Comparison of ENCODE assay signal across 21 cellular contexts in the genomic region with DNA sequence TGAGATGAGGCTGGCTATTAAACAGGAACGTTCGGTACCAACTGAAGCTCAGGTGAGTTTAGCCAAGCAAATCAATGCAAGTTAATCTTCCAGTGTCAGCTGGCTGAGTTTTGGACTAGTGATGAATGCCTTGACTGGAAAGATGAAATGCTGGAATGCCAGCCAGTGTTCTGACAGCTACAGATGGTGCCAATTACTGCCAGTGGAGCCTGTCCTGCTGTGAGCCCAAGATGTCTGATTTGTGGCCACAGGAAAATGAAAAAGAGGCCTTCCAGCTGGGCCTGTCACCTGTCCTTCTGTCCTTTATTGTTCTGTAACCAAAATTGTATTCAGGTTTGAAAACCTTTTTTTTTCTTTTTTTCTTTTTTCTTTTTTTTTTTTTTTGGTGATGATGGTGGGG.
"Had no signal": no experiment of that assay in that cellular context is flagged by ENCODE, and none has a peak within 500 bp of the region (broad histone marks: within the 10 kb centered on the region; RNA-seq: fewer than 3 reads in every experiment).

No MANE protein-coding gene starts in this region.

- H3K27ac Mint-ChIP-seq: memory B cell; naive B cell; natural killer cell treated with Interleukin-12 subunit alpha and Interleukin-12 subunit beta and Interleukin-15 and Interleukin-18, amount 100 ng/mL, for 72 hours; progenitor cell of endocrine pancreas had no signal

- DNase-seq: effector CD4-positive, alpha-beta T cell; foreskin fibroblast; gastrocnemius medialis; head of caudate nucleus; kidney; naive B cell; pancreas; stimulated activated CD4-positive, alpha-beta T cell treated with anti-CD3 and anti-CD28 coated beads, Interleukin-12 subunit alpha, Interleukin-12 subunit beta, amount 100 ng/mL, for 4 hours; stimulated activated CD4-positive, alpha-beta T cell treated with anti-CD3 and anti-CD28 coated beads, Interleukin-1b, Interleukin-23, amount 100 ng/mL, for 48 hours; stimulated activated CD4-positive, alpha-beta T cell treated with anti-CD3 and anti-CD28 coated beads, Interleukin-4, amount 100 ng/mL, for 1 hour; stimulated activated CD8-positive, alpha-beta memory T cell treated with anti-CD3 and anti-CD28 coated beads, Interleukin-4, amount 100 ng/mL, for 48 hours; stimulated activated naive CD4-positive, alpha-beta T cell treated with Interleukin-2 at 50 U/mL for 16 hours; stomach; thyroid gland; trophoblast cell had no signal

- H3K4me1 Mint-ChIP-seq: memory B cell, naive B cell, neural crest cell had no signal

- ATAC-seq: gastrocnemius medialis, left lobe of liver, pancreas, sciatic nerve had no signal

- H3K27me3 Mint-ChIP-seq: memory B cell, naive B cell, progenitor cell of endocrine pancreas had no signal

- H3K4me3 Mint-ChIP-seq: memory B cell; naive B cell; natural killer cell treated with Interleukin-12 subunit alpha and Interleukin-12 subunit beta and Interleukin-15 and Interleukin-18, amount 100 ng/mL, for 72 hours; neural crest cell had no signal

- H3K36me3 Mint-ChIP-seq: memory B cell; naive B cell; natural killer cell treated with Interleukin-12 subunit alpha and Interleukin-12 subunit beta and Interleukin-15 and Interleukin-18, amount 100 ng/mL, for 72 hours had no signal

- H3K9me3 Mint-ChIP-seq: memory B cell; natural killer cell treated with Interleukin-12 subunit alpha and Interleukin-12 subunit beta and Interleukin-15 and Interleukin-18, amount 100 ng/mL, for 72 hours had no signal
